15 cellular contexts compared by ENCODE assay signal in genomic region chr13:44049546-44049945, GRCh38.
"Had no signal": no experiment of that assay in that cellular context is flagged by ENCODE, and none has a peak within 500 bp of the region (broad histone marks: within the 10 kb centered on the region; RNA-seq: fewer than 3 reads in every experiment).

No MANE protein-coding gene starts in this region.

- H3K9me3 Mint-ChIP-seq: activated T-cell treated with anti-CD3 and anti-CD28 coated beads, Interleukin-2, amount 50 U/mL, for 72 hours; central memory CD8-positive, alpha-beta T cell; nephron progenitor cell; stimulated activated naive B cell treated with anti-CD40 and anti-IgM and Interleukin-4, amounts not matched to agents 10 μg/mL and 1 μg/mL and 100 μg/mL, for 72 hours had no signal

- H3K27ac Mint-ChIP-seq: activated T-cell treated with anti-CD3 and anti-CD28 coated beads, Interleukin-2, amount 50 U/mL, for 72 hours; nephron progenitor cell; stimulated activated naive B cell treated with anti-CD40 and anti-IgM and Interleukin-4, amounts not matched to agents 10 μg/mL and 1 μg/mL and 100 μg/mL, for 72 hours had no signal

- H3K4me1 Mint-ChIP-seq: central memory CD8-positive, alpha-beta T cell; stimulated activated naive B cell treated with anti-CD40 and anti-IgM and Interleukin-4, amounts not matched to agents 10 μg/mL and 1 μg/mL and 100 μg/mL, for 72 hours had no signal

- DNase-seq: activated CD4-positive, CD25-positive, alpha-beta regulatory T cell treated with anti-CD3 and anti-CD28 coated beads, Interleukin-2, amount 50 U/mL, for 72 hours; activated CD8-positive, alpha-beta memory T cell treated with anti-CD3 and anti-CD28 coated beads for 24 hours; activated CD8-positive, alpha-beta memory T cell treated with anti-CD3 and anti-CD28 coated beads, Interleukin-2, amount 50 U/mL, for 48 hours; activated effector memory CD4-positive, alpha-beta T cell treated with anti-CD3 and anti-CD28 coated beads, Interleukin-2, amount 50 U/mL, for 16 hours; activated naive CD4-positive, alpha-beta T cell treated with anti-CD3 and anti-CD28 coated beads, Interleukin-2, amount 50 U/mL, for 16 hours; activated T-cell treated with anti-CD3 and anti-CD28 coated beads, Interleukin-2, amount 50 U/mL, for 72 hours; aorta; colonic mucosa; nephron progenitor cell; occipital lobe; posterior cingulate gyrus; stimulated activated naive B cell treated with anti-CD40 and anti-IgM and Interleukin-4, amounts not matched to agents 10 μg/mL and 1 μg/mL and 100 μg/mL, for 72 hours; upper lobe of right lung had no signal

- H3K4me3 Mint-ChIP-seq: activated T-cell treated with anti-CD3 and anti-CD28 coated beads, Interleukin-2, amount 50 U/mL, for 72 hours; central memory CD8-positive, alpha-beta T cell; nephron progenitor cell; stimulated activated naive B cell treated with anti-CD40 and anti-IgM and Interleukin-4, amounts not matched to agents 10 μg/mL and 1 μg/mL and 100 μg/mL, for 72 hours had no signal

- H3K27ac ChIP-seq: colonic mucosa, thoracic aorta, upper lobe of right lung had no signal

- H3K36me3 Mint-ChIP-seq: stimulated activated naive B cell treated with anti-CD40 and anti-IgM and Interleukin-4, amounts not matched to agents 10 μg/mL and 1 μg/mL and 100 μg/mL, for 72 hours had no signal

- H3K27me3 ChIP-seq: colonic mucosa, upper lobe of right lung had no signal

- H3K36me3 ChIP-seq: colonic mucosa, thoracic aorta, upper lobe of right lung had no signal

- H3K4me3 ChIP-seq: colonic mucosa, thoracic aorta, upper lobe of right lung had no signal

- H3K9me3 ChIP-seq: colonic mucosa, thoracic aorta, upper lobe of right lung had no signal
